ENCODE assay signal across 20 cellular contexts in genomic region chr5:135545115-135545514, GRCh38. TPM values are rescaled to one million over a fixed set of nuclear protein-coding genes. Genes with fewer than 3 reads are reported as not detected.
DNase-seq lines count a peak whose midpoint lies in the region; ATAC-seq and TF ChIP-seq lines count a peak whose summit lies in the region.
"Had no signal": no experiment of that assay in that cellular context is flagged by ENCODE, and none has a peak within 500 bp of the region (broad histone marks: within the 10 kb centered on the region; RNA-seq: fewer than 3 reads in every experiment).

No MANE protein-coding gene starts in this region.

- no peak for TF ChIP-seq CTCF in retinal pigment epithelial cell (conservative IDR thresholded peaks at IDR 0.05; ENCODE audit: low read depth, low read length)

- peaks cover 4% of the 10 kb centered on the region for H3K9me3 ChIP-seq in T-helper 17 cell (ENCODE audit: control insufficient read depth, low read length, poor library complexity, severe bottlenecking)
- H3K9me3 ChIP-seq: Caco-2 had no signal

- H3K9me3 Mint-ChIP-seq in activated T-cell treated with anti-CD3 and anti-CD28 coated beads, Interleukin-2, amount 50 U/mL, for 4 hours, result no peaks in the 10 kb centered on the region

- peaks cover 77% of the 10 kb centered on the region for H3K27me3 Mint-ChIP-seq in activated T-cell treated with anti-CD3 and anti-CD28 coated beads, Interleukin-2, amount 50 U/mL, for 4 hours (ENCODE audit: low read depth)
- H3K27me3 Mint-ChIP-seq in T-helper 17 cell, result peaks cover 92% of the 10 kb centered on the region

- no peak for DNase-seq in activated T-cell treated with anti-CD3 and anti-CD28 coated beads, Interleukin-2, amount 50 U/mL, for 4 hours
- no peak for DNase-seq in activated T-cell treated with anti-CD3 and anti-CD28 coated beads, Interleukin-2, amount 50 U/mL, for 48 hours
- DNase-seq in T-helper 17 cell (no peak), iPS-NIHi7 (ENCODE audit: extremely low spot score) (peak; percentile 41), retinal pigment epithelial cell (ENCODE audit: low read depth) (peak; percentile 69), SW480 (ENCODE audit: low spot score) (no peak)
- DNase-seq: Caco-2; effector CD8-positive, alpha-beta T cell; GDM1; GM23248; hippocampal formation; NCI-H446 treated with DMSO at 0.1 percent for 48 hours; SHP77 treated with DMSO at 0.1 percent for 48 hours; substantia nigra had no signal

- H3K36me3 Mint-ChIP-seq in activated T-cell treated with anti-CD3 and anti-CD28 coated beads, Interleukin-2, amount 50 U/mL, for 4 hours (ENCODE audit: insufficient read depth), result no peaks in the 10 kb centered on the region
- peaks cover 12% of the 10 kb centered on the region for H3K36me3 Mint-ChIP-seq in T-helper 17 cell (ENCODE audit: low read depth)

- ATAC-seq in activated T-cell treated with anti-CD3 and anti-CD28 coated beads, Interleukin-2, amount 50 U/mL, for 4 hours, result no peak
- ATAC-seq in T-helper 17 cell (no peak), HG02642 (IDR thresholded peaks at IDR 0.05; ENCODE audit: poor library complexity, unreplicated experiment) (no peak), GM21515 (IDR thresholded peaks at IDR 0.05; ENCODE audit: unreplicated experiment) (no peak)
- ATAC-seq: activated CD4-positive, CD25-positive, alpha-beta regulatory T cell treated with anti-CD3 and anti-CD28 coated beads, Interleukin-2, amount 50 U/mL, for 24 hours had no signal

- H3K4me1 Mint-ChIP-seq in activated T-cell treated with anti-CD3 and anti-CD28 coated beads, Interleukin-2, amount 50 U/mL, for 4 hours (ENCODE audit: low read depth), result peaks cover 11% of the 10 kb centered on the region
- peaks cover 15% of the 10 kb centered on the region for H3K4me1 Mint-ChIP-seq in T-helper 17 cell

- H3K27ac Mint-ChIP-seq in T-helper 17 cell, result peak overlapping the region; percentile 60

- no peak overlapping the region for H3K4me3 ChIP-seq in retinal pigment epithelial cell (ENCODE audit: low read length)
- H3K4me3 ChIP-seq: GM23248 had no signal

- peak overlapping the region; percentile 80 for H3K4me3 Mint-ChIP-seq in activated T-cell treated with anti-CD3 and anti-CD28 coated beads, Interleukin-2, amount 50 U/mL, for 4 hours
- peak overlapping the region; percentile 90 for H3K4me3 Mint-ChIP-seq in T-helper 17 cell

RNA-seq across cellular contexts. Expression of gene NEUROG1, which starts 9.4 kb away (rescaled TPM):
- total RNA-seq in activated T-cell treated with anti-CD3 and anti-CD28 coated beads, Interleukin-2, amount 50 U/mL, for 4 hours, result not detected
- not detected for total RNA-seq in T-helper 17 cell
- total RNA-seq: Caco-2; GM23248; HT1080; renal cortical epithelial cell; T-helper 2 cell treated with Interferon-gamma antibody and Interleukin-4, amounts not matched to agents 100 ng/mL and 5 ng/mL, for 36 hours had no signal

RNA-seq across cellular contexts. Expression of gene CXCL14, which starts 33.7 kb away (rescaled TPM):
- not detected for total RNA-seq in activated T-cell treated with anti-CD3 and anti-CD28 coated beads, Interleukin-2, amount 50 U/mL, for 4 hours
- not detected for total RNA-seq in T-helper 17 cell
- total RNA-seq: Caco-2; HT1080; T-helper 2 cell treated with Interferon-gamma antibody and Interleukin-4, amounts not matched to agents 100 ng/mL and 5 ng/mL, for 36 hours had no signal

Comparison
In these comparisons a context has a peak if more than half of its experiments do, and no peak if none do; other contexts are left out.
1. DNase-seq: peak in iPS-NIHi7 (single experiment) and retinal pigment epithelial cell (single experiment); none in activated T-cell treated with anti-CD3 and anti-CD28 coated beads, Interleukin-2, amount 50 U/mL, for 4 hours (single experiment), activated T-cell treated with anti-CD3 and anti-CD28 coated beads, Interleukin-2, amount 50 U/mL, for 48 hours (0 of 2), T-helper 17 cell (0 of 3) and SW480 (single experiment).